Comparison of ENCODE assay signal across 21 cellular contexts in the genomic region with DNA sequence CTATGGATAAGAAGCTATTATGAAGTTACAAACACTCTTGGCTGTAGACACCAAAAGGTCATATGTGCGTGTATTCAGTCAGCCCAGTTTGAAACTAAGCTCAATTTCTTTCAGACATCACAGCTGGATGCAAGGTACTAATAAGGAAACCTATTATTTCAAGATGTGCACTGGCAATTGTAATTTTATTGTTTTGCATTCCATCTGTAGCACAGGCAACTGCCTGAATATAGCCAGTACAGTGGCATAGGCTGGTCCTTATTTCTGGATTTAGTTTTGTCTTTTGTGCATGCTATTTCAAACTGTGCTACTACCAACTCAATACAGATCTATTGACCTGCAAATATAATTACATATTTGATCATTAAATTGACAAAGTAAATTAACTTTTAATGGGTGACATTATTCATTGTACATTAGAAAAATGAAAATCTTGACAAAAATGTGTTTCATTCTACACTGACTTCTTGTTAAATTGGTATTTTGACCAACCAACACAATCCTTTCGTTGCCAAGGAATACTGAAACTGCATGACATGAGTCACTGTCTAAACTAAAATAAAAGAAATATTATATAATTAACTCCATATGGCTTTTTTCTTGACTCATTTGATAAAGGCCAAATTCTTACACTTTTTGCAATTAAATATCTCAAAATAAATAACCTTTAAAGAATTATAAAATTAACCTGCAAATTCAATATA.
DNase-seq lines count a peak whose midpoint lies in the region; ATAC-seq, FAIRE-seq and TF ChIP-seq lines count a peak whose summit lies in the region.
"Had no signal": no experiment of that assay in that cellular context is flagged by ENCODE, and none has a peak within 500 bp of the region (broad histone marks: within the 10 kb centered on the region; RNA-seq: fewer than 3 reads in every experiment).

No MANE protein-coding gene starts in this region.

- H3K4me1 Mint-ChIP-seq in astrocyte (ENCODE audit: low read depth, unreplicated experiment): no peaks in the 10 kb centered on the region
- H3K4me1 Mint-ChIP-seq: activated CD4-positive, alpha-beta T cell treated with anti-CD3 and anti-CD28 coated beads for 36 hours; CD14-positive monocyte; nephron progenitor cell had no signal

- H3K79me2 ChIP-seq in astrocyte (ENCODE audit: insufficient read depth, low read length): no peaks in the 10 kb centered on the region

- no peaks in the 10 kb centered on the region for H3K36me3 Mint-ChIP-seq in astrocyte (ENCODE audit: low read depth, unreplicated experiment)
- H3K36me3 Mint-ChIP-seq: CD14-positive monocyte had no signal

- H3K9me3 Mint-ChIP-seq in astrocyte (ENCODE audit: unreplicated experiment): peaks cover 3% of the 10 kb centered on the region
- H3K9me3 Mint-ChIP-seq: nephron progenitor cell had no signal

- H3K27me3 Mint-ChIP-seq in astrocyte (ENCODE audit: low read depth, unreplicated experiment): no peaks in the 10 kb centered on the region
- H3K27me3 Mint-ChIP-seq: activated CD4-positive, alpha-beta T cell treated with anti-CD3 and anti-CD28 coated beads for 36 hours had no signal

- no peaks in the 10 kb centered on the region for H3K4me1 ChIP-seq in astrocyte (ENCODE audit: insufficient read depth, low read length)
- H3K4me1 ChIP-seq: adrenal gland had no signal

- peak overlapping the region; percentile 36 for H3K27ac ChIP-seq in astrocyte (ENCODE audit: low read depth, low read length)
- H3K27ac ChIP-seq: 22Rv1, adrenal gland, KMS-11 had no signal

- H3K4me2 ChIP-seq in astrocyte (ENCODE audit: low read length): peak overlapping the region; percentile 22
- H3K4me2 ChIP-seq: KMS-11, smooth muscle cell had no signal

- no peak for ATAC-seq in omental fat pad (ENCODE audit: low FRiP score)
- ATAC-seq: activated CD4-positive, alpha-beta T cell treated with anti-CD3 and anti-CD28 coated beads for 36 hours; left lobe of liver had no signal

- no peaks in the 10 kb centered on the region for H4K20me1 ChIP-seq in astrocyte (ENCODE audit: insufficient read depth, low read length)

- H3K4me3 ChIP-seq in astrocyte (ENCODE audit: insufficient read depth, low read depth, low read length) (no peak overlapping the region), fibroblast of mammary gland (ENCODE audit: control insufficient read depth, low read depth, low read length) (no peak overlapping the region), skeletal muscle cell (ENCODE audit: low read depth, low read length) (no peak overlapping the region)
- H3K4me3 ChIP-seq: adrenal gland, smooth muscle cell had no signal

- DNase-seq in NCI-H146 treated with DMSO at 0.1 percent for 48 hours (lab: John Stamatoyannopoulos, UW; ENCODE audit: unreplicated experiment) (peak; percentile 2), NCI-H146 (lab: John Stamatoyannopoulos, UW) (no peak), astrocyte (ENCODE audit: low read depth) (peak; percentile 26), fibroblast of mammary gland (ENCODE audit: low read depth) (peak; percentile 40), skeletal muscle cell (ENCODE audit: low read depth) (peak; percentile 13), omental fat pad (ENCODE audit: low spot score) (no peak)
- DNase-seq in activated effector memory CD4-positive, alpha-beta T cell treated with Interleukin-2 at 50 U/mL for 16 hours: no peak
- no peak for DNase-seq in activated naive CD4-positive, alpha-beta T cell treated with Interleukin-2 at 50 U/mL for 16 hours
- DNase-seq: activated CD4-positive, alpha-beta T cell treated with anti-CD3 and anti-CD28 coated beads for 36 hours; adrenal gland; cortex of kidney; DMS153; NCI-H526; nephron progenitor cell; stimulated activated CD4-positive, alpha-beta T cell treated with anti-CD3 and anti-CD28 coated beads, Interleukin-4, amount 100 ng/mL, for 24 hours; SW 1271 had no signal

- H3K27me3 ChIP-seq in astrocyte (ENCODE audit: insufficient read depth, low read length): no peaks in the 10 kb centered on the region
- H3K27me3 ChIP-seq: adrenal gland had no signal

- no peak overlapping the region for H3K27ac Mint-ChIP-seq in astrocyte (ENCODE audit: unreplicated experiment)
- H3K27ac Mint-ChIP-seq: activated CD4-positive, alpha-beta T cell treated with anti-CD3 and anti-CD28 coated beads for 36 hours; CD14-positive monocyte; nephron progenitor cell had no signal

- no peak overlapping the region for H3K9ac ChIP-seq in astrocyte (ENCODE audit: low read length)
- H3K9ac ChIP-seq: KMS-11 had no signal

- H3K4me3 Mint-ChIP-seq in astrocyte (ENCODE audit: unreplicated experiment): no peak overlapping the region
- H3K4me3 Mint-ChIP-seq: activated CD4-positive, alpha-beta T cell treated with anti-CD3 and anti-CD28 coated beads for 36 hours; CD14-positive monocyte; nephron progenitor cell had no signal

- no peak for FAIRE-seq in astrocyte (lab: Jason Lieb, UNC)

- no peak overlapping the region for H2AFZ ChIP-seq in astrocyte (ENCODE audit: low read depth, low read length)

- H3K9me3 ChIP-seq in astrocyte (ENCODE audit: insufficient read depth, low read depth, low read length): no peaks in the 10 kb centered on the region
- H3K9me3 ChIP-seq: adrenal gland had no signal

- no peak for TF ChIP-seq CTCF in astrocyte (IDR thresholded peaks at IDR 0.05; ENCODE audit: insufficient read depth, low read depth, low read length)
- no peak for TF ChIP-seq CTCF in fibroblast of mammary gland (conservative IDR thresholded peaks at IDR 0.05; ENCODE audit: control insufficient read depth, insufficient read depth, low read depth, low read length)
- no peak for TF ChIP-seq CTCF in omental fat pad (IDR thresholded peaks at IDR 0.05)

- no peaks in the 10 kb centered on the region for H3K36me3 ChIP-seq in astrocyte (ENCODE audit: insufficient read depth, low read length)
- H3K36me3 ChIP-seq: adrenal gland had no signal

Comparison
In these comparisons a context has a peak if more than half of its experiments do, and no peak if none do; other contexts are left out.
1. DNase-seq: peak in NCI-H146 treated with DMSO at 0.1 percent for 48 hours (single experiment), astrocyte (single experiment), fibroblast of mammary gland (single experiment) and skeletal muscle cell (single experiment); none in NCI-H146 (single experiment), activated effector memory CD4-positive, alpha-beta T cell treated with Interleukin-2 at 50 U/mL for 16 hours (single experiment), activated naive CD4-positive, alpha-beta T cell treated with Interleukin-2 at 50 U/mL for 16 hours (single experiment) and omental fat pad (single experiment).